In genomic region chr17:49121696-49122292, GRCh38 we compare ENCODE assay signal across 17 cellular contexts. TPM values are rescaled to one million over a fixed set of nuclear protein-coding genes. Genes with fewer than 3 reads are reported as not detected.
DNase-seq lines count a peak whose midpoint lies in the region; ATAC-seq, FAIRE-seq and TF ChIP-seq lines count a peak whose summit lies in the region.
"Had no signal": no experiment of that assay in that cellular context is flagged by ENCODE, and none has a peak within 500 bp of the region (broad histone marks: within the 10 kb centered on the region; RNA-seq: fewer than 3 reads in every experiment).

No MANE protein-coding gene starts in this region.

- H3K4ac ChIP-seq in H1 (replicated peaks; ENCODE audit: insufficient read length, low read depth, low read length), result no peak overlapping the region

- CTCF ChIA-PET in H1 (lab: Charles Lee; ENCODE audit: partially characterized antibody), result no interaction called here

- no peak for TF ChIP-seq POLR2A in H1 (IDR thresholded peaks at IDR 0.05; ENCODE audit: control extremely low read depth in 1 of 2, low read depth in 2 of 2, low read length in 2 of 2)

- WGBS in H1 (ENCODE audit: extremely low coverage in 1 of 2, insufficient coverage in 1 of 2, insufficient read length in 1 of 2, insufficient replicate concordance in 2 of 2, low coverage in 1 of 2, low lambda C conversion rate in 2 of 2, missing lambda C conversion rate in 1 of 2), 2 experiments, result 77% methylated on average over 6 of the region's 6 CpGs; no CpG with 5 or more reads in 1 of the 2 experiments

- H2BK5ac ChIP-seq in H1 (ENCODE audit: low read depth, low read length), result no peak overlapping the region

- no peak overlapping the region for H4K8ac ChIP-seq in H1 (ENCODE audit: extremely low read depth, insufficient read depth, low read length)

- no peak overlapping the region for H2BK120ac ChIP-seq in H1 (replicated peaks; ENCODE audit: low read depth, low read length)

- H2BK12ac ChIP-seq in H1 (ENCODE audit: low read depth, low read length), result no peak overlapping the region

- H4K91ac ChIP-seq in H1 (replicated peaks; ENCODE audit: insufficient read length, low read length), result no peak overlapping the region

- POLR2A ChIA-PET in H1 (lab: Charles Lee; ENCODE audit: partially characterized antibody), result no interaction called here

- no peak overlapping the region for H3K56ac ChIP-seq in H1 (replicated peaks; ENCODE audit: insufficient read length, low read depth, low read length)

- no peak for FAIRE-seq in RCC 7860 (lab: Jason Lieb, UNC)
- FAIRE-seq in H1 (lab: Jason Lieb, UNC), result no peak
- FAIRE-seq: A549 had no signal

- peak; percentile 20 for DNase-seq in ELF-1 (ENCODE audit: low read depth, low spot score)
- peak; percentile 32 for DNase-seq in RCC 7860 (ENCODE audit: low spot score)
- DNase-seq in H1 (ENCODE audit: low read depth in 1 of 2, low spot score in 2 of 2), result no peak
- no peak for DNase-seq in stimulated activated naive CD8-positive, alpha-beta T cell treated with anti-CD3 and anti-CD28 coated beads, Interleukin-15, Interleukin-2, amounts not matched to agents 100 U/mL and 50 U/mL, for 24 hours
- no peak for DNase-seq in caudate nucleus (lab: John Stamatoyannopoulos, UW)
- DNase-seq: AML-193; CD4-positive, alpha-beta T cell; DMS153; DMS79; GF-D8; H7 had no signal

- H3K23ac ChIP-seq in H1 (ENCODE audit: insufficient read length), result no peak overlapping the region

- no peak overlapping the region for H3K9ac ChIP-seq in H1 (replicated peaks in 1 of 4; ENCODE audit: extremely low read depth in 1 of 4, low read depth in 3 of 4, low read length in 3 of 4)

- H4K20me1 ChIP-seq in H1 (replicated peaks in 1 of 2; ENCODE audit: control insufficient read depth in 1 of 2, insufficient read depth in 2 of 2, low read length in 2 of 2), result no peaks in the 10 kb centered on the region

- H3K79me1 ChIP-seq in H1 (ENCODE audit: low read depth, low read length), result no peaks in the 10 kb centered on the region

- TF ChIP-seq RAD21 in H1 (IDR thresholded peaks at IDR 0.05 in 1 of 2, conservative IDR thresholded peaks at IDR 0.05 in 1 of 2; ENCODE audit: low read depth in 2 of 2, low read length in 2 of 2), result no peak

- no peak overlapping the region for H2BK15ac ChIP-seq in H1 (ENCODE audit: low read length)

- TF ChIP-seq CTCF in H1 (IDR thresholded peaks at IDR 0.05; ENCODE audit: control extremely low read depth in 1 of 3, insufficient read depth in 1 of 3, low read depth in 1 of 3, low read length in 3 of 3), result no peak

- H3K27ac ChIP-seq in H1 (ENCODE audit: low read depth, low read length) (no peak overlapping the region), caudate nucleus (ENCODE audit: low read depth, low read length) (no peak overlapping the region)
- H3K27ac ChIP-seq: A549, C4-2B had no signal

- no peak overlapping the region for H2AK5ac ChIP-seq in H1 (ENCODE audit: low read depth, low read length)

- no peaks in the 10 kb centered on the region for H3K23me2 ChIP-seq in H1 (ENCODE audit: low read depth, low read length)

- H2BK20ac ChIP-seq in H1 (ENCODE audit: low read length), result no peak overlapping the region

- H3K4me1 ChIP-seq in H1 (replicated peaks in 1 of 4; ENCODE audit: control insufficient read depth in 3 of 4, insufficient read depth in 4 of 4, low read length in 3 of 4), result no peaks in the 10 kb centered on the region; a peak in 1 of 7 replicates
- H3K4me1 ChIP-seq: A549 had no signal

- no peak overlapping the region for H3K14ac ChIP-seq in H1 (ENCODE audit: insufficient read length)

- no peak for TF ChIP-seq EP300 in H1 (IDR thresholded peaks at IDR 0.05; ENCODE audit: borderline replicate concordance in 1 of 2, low read depth in 2 of 2, low read length in 2 of 2)

- H3K4me3 ChIP-seq in H1 (ENCODE audit: extremely low read depth in 1 of 4, insufficient read depth in 2 of 4, low read depth in 3 of 4, low read length in 4 of 4), result no peak overlapping the region
- H3K4me3 ChIP-seq: A549, GM23338 had no signal

- H3K4me2 ChIP-seq in H1 (ENCODE audit: insufficient read depth in 1 of 2, low read depth in 2 of 2, low read length in 2 of 2), result no peak overlapping the region
- H3K4me2 ChIP-seq: A549, GM23338 had no signal

- no peak overlapping the region for H2AFZ ChIP-seq in H1 (ENCODE audit: low read length)
- H2AFZ ChIP-seq: GM23338 had no signal

- H3K79me2 ChIP-seq in H1 (ENCODE audit: control insufficient read depth in 1 of 2, insufficient read depth in 2 of 2, low read length in 2 of 2), result no peaks in the 10 kb centered on the region

- H3K27me3 ChIP-seq in H1 (replicated peaks in 1 of 4; ENCODE audit: control insufficient read depth in 3 of 4, extremely low read depth in 1 of 4, insufficient read depth in 3 of 4, low read length in 3 of 4), result no peaks in the 10 kb centered on the region

- H3K36me3 ChIP-seq in H1 (ENCODE audit: control insufficient read depth in 2 of 4, insufficient read depth in 4 of 4, low read length in 3 of 4), result no peaks in the 10 kb centered on the region

- ATAC-seq in stimulated activated naive CD8-positive, alpha-beta T cell treated with anti-CD3 and anti-CD28 coated beads, Interleukin-15, Interleukin-2, amounts not matched to agents 100 U/mL and 50 U/mL, for 24 hours, result no peak
- no peak for ATAC-seq in HG03097 (IDR thresholded peaks at IDR 0.05; ENCODE audit: low FRiP score, unreplicated experiment)
- ATAC-seq: A549, GM23338, HCT116 had no signal

- no peak overlapping the region for H4K5ac ChIP-seq in H1 (ENCODE audit: insufficient read length, low read depth, low read length)

- H3K18ac ChIP-seq in H1 (ENCODE audit: extremely low read depth, low read length), result no peak overlapping the region

- peaks cover 10 to 11% of the 10 kb centered on the region in 2 experiments; a peak in 3 of 4 replicates for H3K9me3 ChIP-seq in H1 (ENCODE audit: insufficient read depth in 2 of 2, low read depth in 1 of 2, low read length in 1 of 2)
- H3K9me3 ChIP-seq: A549 had no signal

TF ChIP-seq in H1, 55 proteins besides CTCF, POLR2A, EP300 and RAD21:
- TF ChIP-seq JUN (IDR thresholded peaks at IDR 0.05; ENCODE audit: low read depth, low read length) (no peak), BACH1 (IDR thresholded peaks at IDR 0.05; ENCODE audit: low read length) (no peak), NRF1 (IDR thresholded peaks at IDR 0.05; ENCODE audit: low read depth, low read length) (no peak), CHD1 (IDR thresholded peaks at IDR 0.05; ENCODE audit: low read depth, low read length) (no peak), KDM1A (IDR thresholded peaks at IDR 0.05; ENCODE audit: borderline replicate concordance, low read length) (peak; percentile 62; the same call in 1 of the 2 replicates), TEAD4 (IDR thresholded peaks at IDR 0.05; ENCODE audit: low read depth, low read length) (no peak), USF2 (IDR thresholded peaks at IDR 0.05; ENCODE audit: low read length) (no peak), SUZ12 (IDR thresholded peaks at IDR 0.05; ENCODE audit: low read length) (no peak)
TF ChIP-seq in H1: peak in this region for 1.

RNA-seq across cellular contexts. Expression of gene B4GALNT2, which starts 10.8 kb away (rescaled TPM):
- 0.04 TPM in 1 of 2 replicates, not detected in the other for total RNA-seq in H1 (2021; fragmentation: NEBNext Ultra II Directional; extraction: Animal tissue kit (Norgen Biotek cat#: 25700))
- not detected in 2 replicates for polyA plus RNA-seq in H1 (2011; rRNA removed)
- polyA plus RNA-seq in H1 (2011; cell fraction: cytosol; rRNA removed), result not detected
- polyA plus RNA-seq in H1 (2011; cell fraction: nucleus; rRNA removed), result 0.01 TPM
- not detected in 4 replicates for polyA plus RNA-seq in H1 (2012, experiment 1 of 2)
- not detected for polyA plus RNA-seq in H1 (2012, experiment 2 of 2)
- polyA plus RNA-seq in H1 (2013, experiment 1 of 2), result 0.04 TPM
- not detected for polyA plus RNA-seq in H1 (2013, experiment 2 of 2)
- polyA minus RNA-seq in H1 (2011; rRNA and poly(A)+ RNA removed), result not detected in 2 replicates
- not detected for polyA minus RNA-seq in H1 (2011; cell fraction: cytosol; rRNA and poly(A)+ RNA removed)
- polyA minus RNA-seq in H1 (2011; cell fraction: nucleus; rRNA and poly(A)+ RNA removed), result not detected
- total RNA-seq: GM23338, HT-29 had no signal
- polyA plus RNA-seq: GM23338 had no signal

Comparison
In these comparisons a context has a peak if more than half of its experiments do, and no peak if none do; other contexts are left out.
1. DNase-seq: peak in ELF-1 (single experiment) and RCC 7860 (single experiment); none in H1 (0 of 2), stimulated activated naive CD8-positive, alpha-beta T cell treated with anti-CD3 and anti-CD28 coated beads, Interleukin-15, Interleukin-2, amounts not matched to agents 100 U/mL and 50 U/mL, for 24 hours (single experiment) and caudate nucleus (0 of 61).